25 cellular contexts compared by ENCODE assay signal in the genomic region with DNA sequence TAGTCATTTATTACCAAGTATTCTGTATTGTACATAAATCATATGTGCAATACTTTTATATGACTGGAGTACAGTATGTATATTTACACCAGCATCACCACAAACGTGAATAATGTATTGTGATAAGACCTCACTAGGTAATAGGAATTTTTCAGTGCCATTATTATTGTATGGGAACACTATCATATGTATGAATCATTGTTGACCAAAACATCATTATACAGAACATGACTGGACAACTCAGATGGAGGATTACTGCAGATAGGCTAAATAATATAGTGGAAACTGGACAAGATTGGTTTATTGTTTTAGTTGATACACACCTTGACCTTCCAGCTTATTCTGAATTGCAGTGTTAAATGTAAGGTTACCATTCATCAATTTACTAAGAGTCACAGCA. TPM values are rescaled to one million over a fixed set of nuclear protein-coding genes. Genes with fewer than 3 reads are reported as not detected.
DNase-seq lines count a peak whose midpoint lies in the region; ATAC-seq, FAIRE-seq and TF ChIP-seq lines count a peak whose summit lies in the region.
"Had no signal": no experiment of that assay in that cellular context is flagged by ENCODE, and none has a peak within 500 bp of the region (broad histone marks: within the 10 kb centered on the region; RNA-seq: fewer than 3 reads in every experiment).

No MANE protein-coding gene starts in this region.

- H3K4me1 ChIP-seq in CD4-positive, CD25-positive, alpha-beta regulatory T cell (ENCODE audit: control insufficient read depth, insufficient read depth, low read length, poor library complexity, severe bottlenecking), result no peaks in the 10 kb centered on the region
- H3K4me1 ChIP-seq in IMR-90 (ENCODE audit: control insufficient read depth, insufficient read depth, low read length) (peaks cover 3% of the 10 kb centered on the region; the same call in 1 of the 2 replicates), mucosa of descending colon (ENCODE audit: low read depth) (no peaks in the 10 kb centered on the region)
- H3K4me1 ChIP-seq: SJCRH30 had no signal

- no CpG with 5 or more reads among the region's 1 CpG for WGBS in IMR-90 (ENCODE audit: extremely low coverage in 2 of 2, insufficient read length in 1 of 2), 2 experiments

- TF ChIP-seq RAD21 in IMR-90 (IDR thresholded peaks at IDR 0.05; ENCODE audit: low read length), result no peak

- H3K18ac ChIP-seq in IMR-90 (ENCODE audit: low read depth, low read length), result no peak overlapping the region

- POLR2A ChIA-PET in IMR-90 (lab: Charles Lee; ENCODE audit: unreplicated experiment), result no interaction called here

- H4K5ac ChIP-seq in IMR-90 (ENCODE audit: low read depth, low read length), result no peak overlapping the region

- no TSS peak for BruUV-seq in IMR-90 (replicated peaks; lab: Mats Ljungman, UMichigan)

- no peak overlapping the region for H2BK20ac ChIP-seq in IMR-90 (ENCODE audit: low read depth, low read length)

- peaks cover 0 to 12% (median 7%) of the 10 kb centered on the region in 4 donors for H3K4me1 Mint-ChIP-seq in CD4-positive, CD25-positive, alpha-beta regulatory T cell

- H3K36me3 ChIP-seq in CD4-positive, CD25-positive, alpha-beta regulatory T cell (ENCODE audit: control insufficient read depth, insufficient read depth, low read length), result peaks cover 64% of the 10 kb centered on the region
- H3K36me3 ChIP-seq in IMR-90 (ENCODE audit: control insufficient read depth, insufficient read depth, low read length) (peaks cover 26% of the 10 kb centered on the region), bronchial epithelial cell (ENCODE audit: control insufficient read depth, insufficient read depth, low read length) (peaks cover 11% of the 10 kb centered on the region), mucosa of descending colon (ENCODE audit: low read depth) (no peaks in the 10 kb centered on the region)

- no peaks in the 10 kb centered on the region for H3K27me3 ChIP-seq in CD4-positive, CD25-positive, alpha-beta regulatory T cell (ENCODE audit: control insufficient read depth, insufficient read depth, low read length)
- H3K27me3 ChIP-seq in IMR-90 (ENCODE audit: control insufficient read depth, insufficient read depth, low read length) (no peaks in the 10 kb centered on the region), bronchial epithelial cell (ENCODE audit: control insufficient read depth, insufficient read depth, low read length) (no peaks in the 10 kb centered on the region)
- H3K27me3 ChIP-seq: BLaER1, SJCRH30 had no signal

- H3K27ac ChIP-seq in CD4-positive, CD25-positive, alpha-beta regulatory T cell (ENCODE audit: insufficient read depth, low read length, poor library complexity, severe bottlenecking), result peak overlapping the region; percentile 10
- no peak overlapping the region for H3K27ac ChIP-seq in IMR-90 (ENCODE audit: insufficient read depth, low read length)
- H3K27ac ChIP-seq: BLaER1, HL-60, SJCRH30 had no signal

- peaks cover 27 to 65% of the 10 kb centered on the region in 2 experiments for H3K79me1 ChIP-seq in IMR-90 (ENCODE audit: low read depth in 1 of 2, low read length in 2 of 2)

- DNase-seq in CD4-positive, CD25-positive, alpha-beta regulatory T cell, result no peak
- DNase-seq in IMR-90 (peak; percentile 28), bronchial epithelial cell (ENCODE audit: low read depth) (peak; percentile 91), mucosa of descending colon (no peak), NCI-H1417 (lab: John Stamatoyannopoulos, UW) (no peak), retina (no peak)
- DNase-seq: CD4-positive, alpha-beta T cell; H9; HFFc6; Karpas-422; NCI-H1092; NCI-H1436; NCI-H187; NCI-H2171 treated with DMSO at 0.1 percent for 48 hours; NCI-H446; NCI-H524 treated with DMSO at 0.1 percent for 48 hours; NCI-H774; SJCRH30 had no signal

- no peak overlapping the region for H3K4me3 ChIP-seq in CD4-positive, CD25-positive, alpha-beta regulatory T cell (ENCODE audit: low read depth, low read length)
- H3K4me3 ChIP-seq in IMR-90 (ENCODE audit: insufficient read depth, low read depth, low read length) (no peak overlapping the region), bronchial epithelial cell (ENCODE audit: low read depth, low read length) (no peak overlapping the region), mucosa of descending colon (no peak overlapping the region)
- H3K4me3 ChIP-seq: BLaER1, SJCRH30 had no signal

- H4K20me1 ChIP-seq in IMR-90 (ENCODE audit: insufficient read depth, low read length), result peaks cover 38% of the 10 kb centered on the region; the same call in 1 of the 2 replicates

- no peak overlapping the region for H4K8ac ChIP-seq in IMR-90 (ENCODE audit: low read depth in 2 of 2, low read length in 2 of 2)

- ATAC-seq in CD4-positive, CD25-positive, alpha-beta regulatory T cell (ENCODE audit: low read depth in 2 of 2), result no peak
- ATAC-seq in IMR-90 (ENCODE audit: low read depth), result no peak
- ATAC-seq in mucosa of descending colon, result peak; percentile 35
- ATAC-seq in HG02798 (IDR thresholded peaks at IDR 0.05; ENCODE audit: poor library complexity, unreplicated experiment), result no peak
- ATAC-seq: Right ventricle myocardium inferior, SK-N-SH treated with all-trans-retinoic acid at 6 μM for 48 hours had no signal

- no peak overlapping the region for H3K9ac ChIP-seq in IMR-90 (ENCODE audit: low read depth, low read length)
- H3K9ac ChIP-seq: BLaER1 had no signal

- H3K9me3 Mint-ChIP-seq in CD4-positive, CD25-positive, alpha-beta regulatory T cell, result no peaks in the 10 kb centered on the region
- H3K9me3 Mint-ChIP-seq: CD4-positive, alpha-beta T cell; H9; HFFc6 had no signal

- H3K4ac ChIP-seq in IMR-90 (ENCODE audit: low read depth, low read length), result no peak overlapping the region

- dilution Hi-C loops in IMR-90 (cut with HindIII; ENCODE audit: low sequenced_read_pairs, unreplicated experiment), result no loop called here

- in situ Hi-C loops in IMR-90 (cut with MboI; ENCODE audit: low sequenced_read_pairs), result loop anchor here (10.0 to 25.0 kb wide), 2 partner anchors 235 to 362 kb away; partner anchors contain the start of gene RAB31

- intact Hi-C loops in IMR-90 (cut with micrococcal nuclease) (no loop called here), mucosa of descending colon (cut with DNase I, micrococcal nuclease) (loop anchor here in 1 of 2 donors (10.0 kb wide), 1 partner anchor 172 kb away; no protein-coding TSS in a partner anchor)

- H3K27ac Mint-ChIP-seq in CD4-positive, CD25-positive, alpha-beta regulatory T cell, result peak overlapping the region in 1 of 3 donors; percentile 20
- H3K27ac Mint-ChIP-seq: CD4-positive, alpha-beta T cell; H9; HFFc6 had no signal

- TF ChIP-seq CTCF in IMR-90 (conservative IDR thresholded peaks at IDR 0.05; ENCODE audit: low read depth, low read length) (no peak), bronchial epithelial cell (IDR thresholded peaks at IDR 0.05; ENCODE audit: insufficient read depth, low read length, severe bottlenecking) (no peak), mucosa of descending colon (IDR thresholded peaks at IDR 0.05) (no peak)

- no peak overlapping the region for H3K14ac ChIP-seq in IMR-90 (replicated peaks; ENCODE audit: low read depth, low read length)

- FAIRE-seq in bronchial epithelial cell (lab: Jason Lieb, UNC), result no peak
- FAIRE-seq: D721Med, GM18507 had no signal

- no peak overlapping the region for H3K23ac ChIP-seq in IMR-90 (ENCODE audit: low read depth, low read length)

- H2AK5ac ChIP-seq in IMR-90 (ENCODE audit: low read depth, low read length), result no peak overlapping the region

- no peak overlapping the region for H2AK9ac ChIP-seq in IMR-90 (replicated peaks; ENCODE audit: low read depth, low read length, poor library complexity)

- H3K4me3 Mint-ChIP-seq in CD4-positive, CD25-positive, alpha-beta regulatory T cell, result no peak overlapping the region
- H3K4me3 Mint-ChIP-seq: CD4-positive, alpha-beta T cell; H9; HFFc6 had no signal

- TF ChIP-seq POLR2A in IMR-90 (IDR thresholded peaks at IDR 0.05; ENCODE audit: low read depth, low read length), result no peak

- no peaks in the 10 kb centered on the region for H3K27me3 Mint-ChIP-seq in CD4-positive, CD25-positive, alpha-beta regulatory T cell
- H3K27me3 Mint-ChIP-seq: CD4-positive, alpha-beta T cell had no signal

- no peak overlapping the region for H3K4me2 ChIP-seq in IMR-90 (ENCODE audit: low read depth, low read length)
- H3K4me2 ChIP-seq: BLaER1 had no signal

- no peaks in the 10 kb centered on the region for H3K9me3 ChIP-seq in CD4-positive, CD25-positive, alpha-beta regulatory T cell (ENCODE audit: control insufficient read depth in 2 of 2, low read length in 2 of 2)
- no peaks in the 10 kb centered on the region for H3K9me3 ChIP-seq in IMR-90 (ENCODE audit: control insufficient read depth, insufficient read depth, low read length)
- no peaks in the 10 kb centered on the region for H3K9me3 ChIP-seq in mucosa of descending colon
- H3K9me3 ChIP-seq: BLaER1, SJCRH30 had no signal

- no peak overlapping the region for H2BK120ac ChIP-seq in IMR-90 (ENCODE audit: low read depth, low read length)

- no peak overlapping the region for H2BK15ac ChIP-seq in IMR-90 (ENCODE audit: low read depth, low read length)

- H3K56ac ChIP-seq in IMR-90 (ENCODE audit: extremely low read depth, insufficient read depth, low read length), result no peak overlapping the region

- H2AFZ ChIP-seq in IMR-90 (replicated peaks; ENCODE audit: low read length, poor library complexity), result no peak overlapping the region

- CTCF ChIA-PET in IMR-90 (lab: Yijun Ruan, JAX), result no interaction called here

- no peak overlapping the region for H4K91ac ChIP-seq in IMR-90 (ENCODE audit: insufficient read depth, low read depth, low read length)

- H2BK5ac ChIP-seq in IMR-90 (ENCODE audit: low read depth, low read length, poor library complexity, severe bottlenecking), result no peak overlapping the region

- peaks cover 10% of the 10 kb centered on the region for H3K9me1 ChIP-seq in IMR-90 (ENCODE audit: insufficient read depth, low read length)

- H3K36me3 Mint-ChIP-seq in CD4-positive, CD25-positive, alpha-beta regulatory T cell, result peaks cover 45% of the 10 kb centered on the region

TF ChIP-seq in IMR-90, 13 proteins besides CTCF, POLR2A, EP300 and RAD21 (continues in another document):
- TF ChIP-seq SMC3 (IDR thresholded peaks at IDR 0.05; ENCODE audit: low read depth, low read length) (no peak), CEBPB (IDR thresholded peaks at IDR 0.05; ENCODE audit: low read depth, low read length) (no peak), RFX5 (IDR thresholded peaks at IDR 0.05; ENCODE audit: low read depth, low read length) (no peak), MAFK (IDR thresholded peaks at IDR 0.05; ENCODE audit: low read depth, low read length) (no peak), NFE2L2 (IDR thresholded peaks at IDR 0.05; ENCODE audit: low read depth, low read length) (no peak), MXI1 (IDR thresholded peaks at IDR 0.05; ENCODE audit: borderline replicate concordance, low read depth, low read length) (no peak), RCOR1 (IDR thresholded peaks at IDR 0.05; ENCODE audit: insufficient replicate concordance, low read length) (no peak)

RNA-seq across cellular contexts. Expression of gene VAPA, which starts 33.4 kb away (rescaled TPM):
- 163 TPM for total RNA-seq in CD4-positive, CD25-positive, alpha-beta regulatory T cell
- 100 to 1,000 TPM; 253 to 286 (median 269) TPM for polyA plus RNA-seq in CD4-positive, CD25-positive, alpha-beta regulatory T cell
- 206 and 273 TPM in 2 replicates for total RNA-seq in IMR-90 (2012; rRNA removed)
- 164 and 199 TPM in 2 replicates for polyA plus RNA-seq in IMR-90 (2012; rRNA removed)
- polyA plus RNA-seq in IMR-90 (2012; cell fraction: cytosol; rRNA removed), result 55.4 and 67.0 TPM in 2 replicates
- polyA plus RNA-seq in IMR-90 (2012; cell fraction: nucleus; rRNA removed; ENCODE audit: low replicate concordance), result 23.9 and 81.0 TPM in 2 replicates
- 270 and 356 TPM in 2 replicates for total RNA-seq in bronchial epithelial cell
- 100 to 1,000 TPM; 240 to 333 (median 273) TPM for total RNA-seq in mucosa of descending colon

Comparison
In these comparisons a context has a peak if more than half of its experiments do, and no peak if none do; other contexts are left out.
1. DNase-seq: peak in IMR-90 (single experiment) and bronchial epithelial cell (single experiment); none in CD4-positive, CD25-positive, alpha-beta regulatory T cell (0 of 3), mucosa of descending colon (0 of 3), NCI-H1417 (0 of 3) and retina (single experiment).